In the genomic region with DNA sequence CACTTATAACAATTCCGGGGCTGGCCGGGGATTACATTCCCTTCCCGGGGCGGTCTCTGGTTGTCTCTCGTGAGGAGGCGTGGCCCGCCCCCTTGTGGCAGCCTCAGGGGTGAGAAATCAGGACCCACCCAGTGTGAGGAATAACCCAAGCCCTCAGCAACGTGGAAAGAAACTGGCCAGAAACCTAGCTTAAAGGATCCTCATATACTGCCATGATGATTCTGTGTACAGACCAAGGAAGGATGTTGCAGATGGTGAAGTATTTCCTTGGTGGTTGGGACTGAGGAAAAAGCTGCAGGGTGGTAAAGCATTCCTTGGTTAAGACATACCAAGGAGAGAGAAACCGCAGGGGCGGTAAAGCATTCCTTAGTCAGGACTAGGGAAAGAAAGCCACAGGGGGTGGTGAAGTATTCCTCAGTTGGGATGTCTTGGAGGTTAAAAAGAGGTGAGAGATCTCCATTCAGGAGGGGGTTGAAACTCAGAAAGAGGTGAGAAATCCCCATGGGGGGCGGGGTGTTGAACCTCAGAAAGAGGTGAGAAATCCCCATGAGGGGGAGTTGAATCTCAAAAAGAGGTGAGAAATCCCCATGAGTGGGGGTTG, we compare ENCODE assay signal across 11 cellular contexts.
DNase-seq lines count a peak whose midpoint lies in the region; ATAC-seq, FAIRE-seq and TF ChIP-seq lines count a peak whose summit lies in the region.
"Had no signal": no experiment of that assay in that cellular context is flagged by ENCODE, and none has a peak within 500 bp of the region (broad histone marks: within the 10 kb centered on the region; RNA-seq: fewer than 3 reads in every experiment).

No MANE protein-coding gene starts in this region.

- peaks cover 2% of the 10 kb centered on the region for H3K27me3 Mint-ChIP-seq in activated T-helper 1 cell treated with anti-CD3 and anti-CD28 coated beads, Interleukin-12 subunit alpha, Interleukin-12 subunit beta, Interleukin-2, Interleukin-4 antibody, amounts not matched to agents 30 ng/mL and 10 ng/mL and 1 ng/mL, durations not matched to agents 14 hours and 24 hours and 36 hours (ENCODE audit: insufficient read depth)
- no peaks in the 10 kb centered on the region for H3K27me3 Mint-ChIP-seq in type B pancreatic cell
- H3K27me3 Mint-ChIP-seq: IgD-negative memory B cell had no signal

- H3K36me3 ChIP-seq in heart left ventricle (no peaks in the 10 kb centered on the region), kidney (ENCODE audit: control insufficient read depth in 1 of 2, insufficient read depth in 2 of 2, low read length in 2 of 2) (no peaks in the 10 kb centered on the region)
- H3K36me3 ChIP-seq: upper lobe of right lung had no signal

- ATAC-seq in heart left ventricle (peak in 1 of 4 donors; percentile 34), Right ventricle myocardium inferior (no peak)
- ATAC-seq: upper lobe of right lung had no signal

- H3K27me3 ChIP-seq in heart left ventricle, result no peaks in the 10 kb centered on the region
- H3K27me3 ChIP-seq: upper lobe of right lung had no signal

- 60 to 67% (median 65%) methylated on average over 11 of the region's 11 CpGs for WGBS in heart left ventricle, 4 donors

- intact Hi-C loops in heart left ventricle (cut with DNase I) (no loop called here), Right ventricle myocardium inferior (cut with DNase I) (no loop called here), kidney (cut with DNase I) (no loop called here)
- intact Hi-C loops in activated T-helper 1 cell treated with anti-CD3 and anti-CD28 coated beads, Interleukin-12 subunit alpha, Interleukin-12 subunit beta, Interleukin-2, Interleukin-4 antibody, amounts not matched to agents 30 ng/mL and 10 ng/mL and 1 ng/mL, durations not matched to agents 14 hours and 24 hours and 36 hours (cut with micrococcal nuclease), result no loop called here

- H3K4me3 Mint-ChIP-seq in activated T-helper 1 cell treated with anti-CD3 and anti-CD28 coated beads, Interleukin-12 subunit alpha, Interleukin-12 subunit beta, Interleukin-2, Interleukin-4 antibody, amounts not matched to agents 30 ng/mL and 10 ng/mL and 1 ng/mL, durations not matched to agents 14 hours and 24 hours and 36 hours, result peak overlapping the region; percentile 32
- no peak overlapping the region for H3K4me3 Mint-ChIP-seq in type B pancreatic cell

- H3K27ac ChIP-seq in heart left ventricle, result no peak overlapping the region
- no peak overlapping the region for H3K27ac ChIP-seq in kidney (ENCODE audit: low read depth in 2 of 2, low read length in 2 of 2)
- no peak overlapping the region for H3K27ac ChIP-seq in RWPE1
- H3K27ac ChIP-seq: upper lobe of right lung had no signal

- H3K9ac ChIP-seq in kidney (ENCODE audit: low read length in 2 of 2), result no peak overlapping the region

- no peaks in the 10 kb centered on the region for H3K9me3 Mint-ChIP-seq in activated T-helper 1 cell treated with anti-CD3 and anti-CD28 coated beads, Interleukin-12 subunit alpha, Interleukin-12 subunit beta, Interleukin-2, Interleukin-4 antibody, amounts not matched to agents 30 ng/mL and 10 ng/mL and 1 ng/mL, durations not matched to agents 14 hours and 24 hours and 36 hours
- peaks cover 7% of the 10 kb centered on the region for H3K9me3 Mint-ChIP-seq in type B pancreatic cell
- H3K9me3 Mint-ChIP-seq: IgD-negative memory B cell had no signal

- peaks cover 21% of the 10 kb centered on the region for H3K4me1 Mint-ChIP-seq in activated T-helper 1 cell treated with anti-CD3 and anti-CD28 coated beads, Interleukin-12 subunit alpha, Interleukin-12 subunit beta, Interleukin-2, Interleukin-4 antibody, amounts not matched to agents 30 ng/mL and 10 ng/mL and 1 ng/mL, durations not matched to agents 14 hours and 24 hours and 36 hours (ENCODE audit: low read depth)
- peaks cover 9% of the 10 kb centered on the region for H3K4me1 Mint-ChIP-seq in type B pancreatic cell (ENCODE audit: unreplicated experiment)

- H3K4me3 ChIP-seq in heart left ventricle (no peak overlapping the region), kidney (ENCODE audit: low read length in 2 of 2) (no peak overlapping the region)
- H3K4me3 ChIP-seq: lung, upper lobe of right lung had no signal

- DNase-seq in heart left ventricle (peak in 3 of 5 donors; percentile 9 to 38 (median 38)), Right ventricle myocardium inferior (ENCODE audit: missing footprints) (no peak), kidney (no peak), type B pancreatic cell (ENCODE audit: extremely low spot score, unreplicated experiment) (no peak), T-helper 9 cell (no peak), RWPE1 (ENCODE audit: low spot score) (no peak), NOMO-1 (lab: John Stamatoyannopoulos, UW; ENCODE audit: unreplicated experiment in 2 of 2) (no peak)
- DNase-seq in activated T-helper 1 cell treated with anti-CD3 and anti-CD28 coated beads, Interleukin-12 subunit alpha, Interleukin-12 subunit beta, Interleukin-2, Interleukin-4 antibody, amounts not matched to agents 30 ng/mL and 10 ng/mL and 1 ng/mL, durations not matched to agents 14 hours and 24 hours and 36 hours (ENCODE audit: low spot score), result no peak
- DNase-seq: upper lobe of right lung had no signal

- POLR2A ChIA-PET in RWPE1 (lab: Yijun Ruan, JAX; ENCODE audit: low non-redundant PET), result no interaction called here

- no peaks in the 10 kb centered on the region for H3K9me3 ChIP-seq in heart left ventricle
- no peaks in the 10 kb centered on the region for H3K9me3 ChIP-seq in kidney (ENCODE audit: control insufficient read depth in 1 of 2, low read length in 2 of 2)
- H3K9me3 ChIP-seq: upper lobe of right lung had no signal

- peak overlapping the region; percentile 30 for H3K27ac Mint-ChIP-seq in activated T-helper 1 cell treated with anti-CD3 and anti-CD28 coated beads, Interleukin-12 subunit alpha, Interleukin-12 subunit beta, Interleukin-2, Interleukin-4 antibody, amounts not matched to agents 30 ng/mL and 10 ng/mL and 1 ng/mL, durations not matched to agents 14 hours and 24 hours and 36 hours
- no peak overlapping the region for H3K27ac Mint-ChIP-seq in type B pancreatic cell

- H3K36me3 Mint-ChIP-seq in activated T-helper 1 cell treated with anti-CD3 and anti-CD28 coated beads, Interleukin-12 subunit alpha, Interleukin-12 subunit beta, Interleukin-2, Interleukin-4 antibody, amounts not matched to agents 30 ng/mL and 10 ng/mL and 1 ng/mL, durations not matched to agents 14 hours and 24 hours and 36 hours (ENCODE audit: low read depth), result peaks cover 6% of the 10 kb centered on the region
- no peaks in the 10 kb centered on the region for H3K36me3 Mint-ChIP-seq in type B pancreatic cell

- H3K4me1 ChIP-seq in heart left ventricle, result no peaks in the 10 kb centered on the region
- no peaks in the 10 kb centered on the region for H3K4me1 ChIP-seq in kidney (ENCODE audit: control insufficient read depth in 1 of 2, insufficient read depth in 1 of 2, low read depth in 1 of 2, low read length in 2 of 2)
- H3K4me1 ChIP-seq: upper lobe of right lung had no signal

- no peak for FAIRE-seq in kidney (lab: Jason Lieb, UNC)

- CTCF ChIA-PET in RWPE1 (lab: Yijun Ruan, JAX), result no interaction called here

- TF ChIP-seq CTCF in heart left ventricle (IDR thresholded peaks at IDR 0.05) (peak in 11 of 12 donors; percentile 8 to 52 (median 27)), kidney (IDR thresholded peaks at IDR 0.05; ENCODE audit: borderline replicate concordance, extremely low read depth, insufficient read depth) (peak; percentile 3), type B pancreatic cell (conservative IDR thresholded peaks at IDR 0.05) (peak; percentile 69), RWPE1 (conservative IDR thresholded peaks at IDR 0.05; ENCODE audit: low read depth) (no peak)

- no peak for TF ChIP-seq POLR2A in heart left ventricle (IDR thresholded peaks at IDR 0.05)

Comparison
In these comparisons a context has a peak if more than half of its experiments do, and no peak if none do; other contexts are left out.
1. DNase-seq: peak in heart left ventricle (3 of 5); none in Right ventricle myocardium inferior (single experiment), activated T-helper 1 cell treated with anti-CD3 and anti-CD28 coated beads, Interleukin-12 subunit alpha, Interleukin-12 subunit beta, Interleukin-2, Interleukin-4 antibody, amounts not matched to agents 30 ng/mL and 10 ng/mL and 1 ng/mL, durations not matched to agents 14 hours and 24 hours and 36 hours (single experiment), kidney (single experiment), type B pancreatic cell (single experiment), T-helper 9 cell (single experiment), RWPE1 (single experiment) and NOMO-1 (0 of 2).